Comparison of ENCODE assay signal across 23 cellular contexts in the genomic region with DNA sequence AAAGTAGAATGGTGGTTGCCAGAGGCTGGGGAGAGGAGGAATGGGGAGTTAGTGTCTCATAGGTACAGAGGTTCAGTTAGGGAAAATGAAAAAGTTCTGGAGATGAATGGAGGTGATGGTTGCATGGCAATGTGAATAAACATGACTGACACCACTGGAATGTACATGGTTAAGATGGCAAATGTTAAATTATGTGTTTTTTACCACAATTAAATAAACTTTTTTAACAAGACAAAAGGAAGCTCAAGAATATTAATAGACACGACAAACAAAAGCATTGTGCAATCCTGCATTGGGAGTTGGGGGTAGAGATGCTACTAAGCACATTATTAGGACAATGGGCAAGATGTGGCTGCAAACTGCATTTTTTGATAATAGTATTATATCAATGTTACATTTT.
"Had no signal": no experiment of that assay in that cellular context is flagged by ENCODE, and none has a peak within 500 bp of the region (broad histone marks: within the 10 kb centered on the region; RNA-seq: fewer than 3 reads in every experiment).

No MANE protein-coding gene starts in this region.

- H3K4me3 ChIP-seq: adrenal gland, breast epithelium, mucosa of descending colon, spleen, thoracic aorta, upper lobe of left lung had no signal

- H3K36me3 Mint-ChIP-seq: activated naive CD8-positive, alpha-beta T cell had no signal

- H3K27ac Mint-ChIP-seq: activated CD8-positive, alpha-beta T cell treated with anti-CD3 and anti-CD28 coated beads, Interleukin-2, amount 10 ng/mL, durations not matched to agents 7 days and 5 days; activated naive CD8-positive, alpha-beta T cell; activated T-helper 17 cell treated with anti-CD3 and anti-CD28 coated beads, Interleukin-2, amount 50 U/mL, for 72 hours had no signal

- H3K27ac ChIP-seq: breast epithelium, foreskin keratinocyte, spleen, thoracic aorta, upper lobe of left lung, WERI-Rb-1 had no signal

- H3K9me3 Mint-ChIP-seq: central memory CD8-positive, alpha-beta T cell had no signal

- DNase-seq: activated CD4-positive, alpha-beta T cell treated with anti-CD3 and anti-CD28 coated beads for 1 hour; activated CD4-positive, alpha-beta T cell treated with anti-CD3 and anti-CD28 coated beads, Interleukin-2, amount 50 U/mL, for 1 hour; activated CD8-positive, alpha-beta T cell treated with anti-CD3 and anti-CD28 coated beads, Interleukin-2, amount 10 ng/mL, durations not matched to agents 7 days and 5 days; activated T-cell treated with anti-CD3 and anti-CD28 coated beads, Interleukin-2, amount 50 U/mL, for 1 hour; adrenal gland; effector memory CD4-positive, alpha-beta T cell; left colon; mesendoderm; mucosa of descending colon; nucleus accumbens; retina; spleen; stimulated activated CD4-positive, alpha-beta T cell treated with anti-CD3 and anti-CD28 coated beads, Interleukin-4, amount 100 ng/mL, for 1 hour; stimulated activated naive CD4-positive, alpha-beta T cell; T-helper 1 cell; WERI-Rb-1 had no signal

- H3K9me3 ChIP-seq: adrenal gland, mucosa of descending colon, thoracic aorta had no signal

- ATAC-seq: activated CD8-positive, alpha-beta T cell treated with anti-CD3 and anti-CD28 coated beads, Interleukin-2, amount 10 ng/mL, durations not matched to agents 7 days and 5 days; activated T-helper 17 cell treated with anti-CD3 and anti-CD28 coated beads, Interleukin-2, amount 50 U/mL, for 72 hours; foreskin keratinocyte; left colon; mucosa of descending colon had no signal

- H3K36me3 ChIP-seq: adrenal gland, breast epithelium, spleen, thoracic aorta, upper lobe of left lung, WERI-Rb-1 had no signal

- H3K27me3 ChIP-seq: breast epithelium, upper lobe of left lung had no signal

- H3K4me1 Mint-ChIP-seq: activated T-helper 17 cell treated with anti-CD3 and anti-CD28 coated beads, Interleukin-2, amount 50 U/mL, for 72 hours; central memory CD8-positive, alpha-beta T cell had no signal

- H3K4me1 ChIP-seq: adrenal gland, breast epithelium, foreskin keratinocyte, spleen, upper lobe of left lung had no signal

- H3K4me3 Mint-ChIP-seq: activated CD8-positive, alpha-beta T cell treated with anti-CD3 and anti-CD28 coated beads, Interleukin-2, amount 10 ng/mL, durations not matched to agents 7 days and 5 days; activated naive CD8-positive, alpha-beta T cell; activated T-helper 17 cell treated with anti-CD3 and anti-CD28 coated beads, Interleukin-2, amount 50 U/mL, for 72 hours; central memory CD8-positive, alpha-beta T cell had no signal
